ENCODE assay signal across 8 cellular contexts in the genomic region with DNA sequence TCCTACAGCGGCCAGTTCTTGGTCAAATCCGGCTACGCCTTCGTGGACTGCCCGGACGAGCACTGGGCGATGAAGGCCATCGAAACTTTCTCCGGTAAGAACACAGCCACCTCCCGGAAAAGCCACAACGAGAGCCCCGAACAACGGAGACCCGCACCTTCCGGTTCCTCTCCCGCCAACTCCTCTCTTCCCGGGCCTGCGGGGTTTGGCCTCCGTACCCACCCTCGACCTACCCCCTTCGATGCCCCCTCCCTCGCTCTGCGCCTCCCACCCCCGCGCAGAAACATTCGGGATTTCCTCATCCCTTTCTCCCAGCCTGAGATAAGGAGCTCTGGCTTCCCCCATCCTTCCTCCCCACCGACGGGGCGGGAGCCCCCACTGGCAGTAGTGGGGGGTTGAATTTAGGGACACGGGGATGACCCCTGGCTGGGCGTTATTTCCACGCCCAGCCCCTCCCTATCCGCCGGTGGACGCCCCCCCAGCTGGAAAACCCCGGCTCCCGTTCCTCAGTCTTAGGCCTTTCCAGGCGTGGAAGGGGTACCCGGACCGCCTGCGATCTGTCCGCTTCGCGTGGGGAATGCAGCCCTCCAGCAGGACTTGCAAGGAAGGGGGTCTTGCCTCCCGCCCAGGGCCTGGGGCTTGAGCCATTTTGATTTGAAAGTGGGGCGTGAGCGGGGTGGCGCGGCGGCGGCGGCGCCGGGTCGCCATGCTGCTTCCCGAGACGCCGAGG. TPM values are rescaled to one million over a fixed set of nuclear protein-coding genes. Genes with fewer than 3 reads are reported as not detected.
A peak's percentile ranks its signal among the peaks of the same experiment; 100 is the strongest.
DNase-seq lines count a peak whose midpoint lies in the region; ATAC-seq and TF ChIP-seq lines count a peak whose summit lies in the region.

No MANE protein-coding gene starts in this region.

- TF ChIP-seq CTCF in Caco-2 (IDR thresholded peaks at IDR 0.05; ENCODE audit: insufficient read depth in 1 of 2, low read depth in 1 of 2, low read length in 1 of 2, severe bottlenecking in 1 of 2, unreplicated experiment in 1 of 2) (no peak), brain (conservative IDR thresholded peaks at IDR 0.05) (no peak)

- H3K4me3 ChIP-seq in Caco-2 (ENCODE audit: low read depth, low read length) = peak overlapping the region; percentile 82
- peak overlapping the region; percentile 76 for H3K4me3 ChIP-seq in Jurkat, Clone E6-1 (ENCODE audit: low read length)

- no peaks in the 10 kb centered on the region for H3K27me3 ChIP-seq in Caco-2 (replicated peaks; ENCODE audit: control insufficient read depth, insufficient read depth, low read length)

- DNase-seq in Caco-2 (peak; percentile 77 to 82), naive B cell (peak; percentile 7), NCI-H1417 (lab: John Stamatoyannopoulos, UW) (no peak), H4 (ENCODE audit: low spot score) (no peak)
- DNase-seq in Jurkat, Clone E6-1 (ENCODE audit: low read depth, low spot score) = no peak

- peaks cover 46% of the 10 kb centered on the region for H3K4me1 ChIP-seq in Caco-2

- H3K9me3 Mint-ChIP-seq in Caco-2 (ENCODE audit: unreplicated experiment) (no peaks in the 10 kb centered on the region), brain (peaks cover 0 to 4% (median 0%) of the 10 kb centered on the region in 5 experiments), naive B cell (peaks cover 0 to 7% (median 0%) of the 10 kb centered on the region in 7 donors)

- H3K36me3 ChIP-seq in Caco-2 (ENCODE audit: control insufficient read depth, insufficient read depth, low read length) = no peaks in the 10 kb centered on the region

- ATAC-seq in naive B cell (ENCODE audit: low read depth in 2 of 2) (peak in 1 of 2 donors; percentile 9), HG03432 (IDR thresholded peaks at IDR 0.05; ENCODE audit: unreplicated experiment) (no peak), GM19463 (IDR thresholded peaks at IDR 0.05; ENCODE audit: unreplicated experiment) (no peak)

- no TSS peak for BruUV-seq in Caco-2 (replicated peaks; lab: Mats Ljungman, UMichigan)

- CTCF ChIA-PET in Caco-2 (lab: Charles Lee) = interaction anchor here (0.6 to 7.1 kb wide), 9 partner anchors 8 to 271 kb away, joined by 3 to 136 read pairs (median 5); a partner anchor contains a TSS

- no peaks in the 10 kb centered on the region for H3K27me3 Mint-ChIP-seq in Caco-2 (ENCODE audit: insufficient read depth, unreplicated experiment)
- peaks cover 42% of the 10 kb centered on the region for H3K27me3 Mint-ChIP-seq in brain
- H3K27me3 Mint-ChIP-seq in naive B cell = peaks cover 72 to 88% (median 75%) of the 10 kb centered on the region in 3 donors

- no peaks in the 10 kb centered on the region for H3K9me3 ChIP-seq in Caco-2

- intact Hi-C loops in Caco-2 (cut with micrococcal nuclease; ENCODE audit: unreplicated experiment) = loop anchor here (1.0 to 2.0 kb wide), 3 partner anchors 44 to 195 kb away; a partner anchor contains a TSS

- H3K4me1 Mint-ChIP-seq in Caco-2 (ENCODE audit: low read depth, unreplicated experiment) = peaks cover 42% of the 10 kb centered on the region
- peaks cover 60% of the 10 kb centered on the region for H3K4me1 Mint-ChIP-seq in brain
- H3K4me1 Mint-ChIP-seq in naive B cell = peaks cover 17 to 39% (median 30%) of the 10 kb centered on the region in 3 donors

- POLR2A ChIA-PET in Caco-2 (lab: Charles Lee) = interaction anchor here (0.6 to 4.9 kb wide), 12 partner anchors 8 to 130 kb away, joined by 3 to 73 read pairs (median 6); a partner anchor contains a TSS

- H3K27ac Mint-ChIP-seq in Caco-2 (ENCODE audit: unreplicated experiment) (peak overlapping the region; percentile 94), brain (peak overlapping the region in 4 of 5 experiments; percentile 67 to 98 (median 98)), naive B cell (peak overlapping the region in 4 of 6 donors; percentile 19 to 88 (median 36))

- H3K36me3 Mint-ChIP-seq in Caco-2 (ENCODE audit: insufficient read depth, unreplicated experiment) (peaks cover 79% of the 10 kb centered on the region), brain (no peaks in the 10 kb centered on the region), naive B cell (peaks cover 0 to 9% of the 10 kb centered on the region in 2 donors)

- peak overlapping the region; percentile 86 for H3K4me3 Mint-ChIP-seq in Caco-2 (ENCODE audit: unreplicated experiment)
- peak overlapping the region; percentile 82 to 95 (median 87) for H3K4me3 Mint-ChIP-seq in brain
- peak overlapping the region; percentile 76 to 93 (median 87) for H3K4me3 Mint-ChIP-seq in naive B cell

RNA-seq across cellular contexts. Expression of a gene that starts 0.8 kb away (rescaled TPM):
- total RNA-seq in Caco-2 (2022) = 583 and 601 TPM in 2 replicates
- polyA plus RNA-seq in Jurkat, Clone E6-1 (2012; ENCODE audit: insufficient read depth, insufficient read length) = 29.5 TPM
- polyA plus RNA-seq in brain (ENCODE audit: insufficient read depth, low read depth, low replicate concordance) (not detected), naive B cell (ENCODE audit: low read depth in 6 of 6) (not detected)
- 2.4 and 6.8 TPM in 2 replicates for total RNA-seq in H4 (2014; rRNA removed; shearing (Covaris generic))

RNA-seq across cellular contexts. Expression of a gene that starts 29.6 kb away (rescaled TPM):
- total RNA-seq in Caco-2 (2022) = 0.59 and 0.63 TPM in 2 replicates
- polyA plus RNA-seq in Jurkat, Clone E6-1 (2012; ENCODE audit: insufficient read depth, insufficient read length) = not detected
- polyA plus RNA-seq in brain (ENCODE audit: insufficient read depth, low read depth, low replicate concordance) (not detected), naive B cell (ENCODE audit: low read depth in 6 of 6) (not detected)
- not detected in 2 replicates for total RNA-seq in H4 (2014; rRNA removed; shearing (Covaris generic))

RNA-seq across cellular contexts. Expression of a gene that starts 53.4 kb away (rescaled TPM):
- total RNA-seq in Caco-2 (2022) = 457 and 461 TPM in 2 replicates
- 176 TPM for polyA plus RNA-seq in Jurkat, Clone E6-1 (2012; ENCODE audit: insufficient read depth, insufficient read length)
- 140 TPM for polyA plus RNA-seq in brain (ENCODE audit: insufficient read depth, low read depth, low replicate concordance)
- polyA plus RNA-seq in naive B cell (ENCODE audit: low read depth in 6 of 6) = 100 to 1,000 TPM in 4 of 6 donors, 10 to 100 TPM in 2; 92.4 to 140 (median 108) TPM
- total RNA-seq in H4 (2014; rRNA removed; shearing (Covaris generic)) = 101 and 191 TPM in 2 replicates

Comparison
In these comparisons a context has a peak if more than half of its experiments do, and no peak if none do; other contexts are left out.
1. DNase-seq: peak in Caco-2 (2 of 2) and naive B cell (single experiment); none in Jurkat, Clone E6-1 (single experiment), NCI-H1417 (0 of 3) and H4 (single experiment).
2. H3K27ac Mint-ChIP-seq: peak in every context shown above with its lines; median percentile 98 in brain; 94 in Caco-2; 36 in naive B cell.
3. RNA of a gene that starts 0.8 kb away (total RNA-seq): 583 to 601 TPM in Caco-2; 2.4 to 6.8 TPM in H4; every median in the first group is over 10 times any median in the second.
4. Peak in every context shown above with its lines, with median percentiles within 50 percentile points of each other: H3K4me3 Mint-ChIP-seq.